In the genomic region with DNA sequence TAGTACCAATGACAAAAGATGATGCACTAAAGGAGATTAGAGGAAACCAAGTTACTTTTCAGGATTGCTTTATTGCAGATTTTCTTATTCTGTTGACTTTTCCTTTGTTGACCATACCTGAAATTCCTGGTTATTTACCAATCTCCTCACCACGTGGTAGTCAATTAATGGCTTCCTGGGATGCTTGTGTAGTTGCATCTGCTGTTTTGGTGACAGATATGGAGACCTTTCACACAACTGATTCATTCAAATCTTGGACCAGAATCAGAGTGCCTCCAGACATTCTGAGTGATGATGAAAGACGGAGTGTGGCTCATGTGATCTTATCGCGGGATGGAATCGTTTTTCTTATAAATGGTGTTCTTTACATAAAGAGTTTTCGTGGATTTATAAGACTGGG, we compare ENCODE assay signal across 28 cellular contexts.
DNase-seq lines count a peak whose midpoint lies in the region; ATAC-seq, FAIRE-seq and TF ChIP-seq lines count a peak whose summit lies in the region.
"Had no signal": no experiment of that assay in that cellular context is flagged by ENCODE, and none has a peak within 500 bp of the region (broad histone marks: within the 10 kb centered on the region; RNA-seq: fewer than 3 reads in every experiment).

No MANE protein-coding gene starts in this region.

- H3K79me2 ChIP-seq in K562 (ENCODE audit: control insufficient read depth, insufficient read depth, low read length) = no peaks in the 10 kb centered on the region

- no peak for TF ChIP-seq POLR2A in K562 (conservative IDR thresholded peaks at IDR 0.05)
- no peak for TF ChIP-seq POLR2A in testis (IDR thresholded peaks at IDR 0.05)

- H3K9me3 ChIP-seq in K562 (replicated peaks; ENCODE audit: control insufficient read depth, insufficient read depth, low read depth, low read length) (no peaks in the 10 kb centered on the region), testis (no peaks in the 10 kb centered on the region), A673 (ENCODE audit: low read depth, low read length, poor library complexity, severe bottlenecking) (peaks cover 11% of the 10 kb centered on the region)
- H3K9me3 ChIP-seq: prostate gland had no signal

- POLR2A ChIA-PET in K562 (lab: Yijun Ruan, JAX) = no interaction called here
- POLR2A ChIA-PET in A673 (lab: Charles Lee; ENCODE audit: low non-redundant PET) = no interaction called here

- BruUV-seq in K562 (replicated peaks; lab: Mats Ljungman, UMichigan) = no TSS peak
- BruUV-seq in A673 (replicated peaks; lab: Mats Ljungman, UMichigan) = no TSS peak

- no peaks in the 10 kb centered on the region for H4K20me1 ChIP-seq in K562 (replicated peaks; ENCODE audit: control insufficient read depth, insufficient read depth, low read length)

- intact Hi-C loops in K562 (cut with micrococcal nuclease) (no loop called here), testis (cut with DNase I; ENCODE audit: low total_unique reads) (no loop called here), A673 (cut with micrococcal nuclease; ENCODE audit: unreplicated experiment) (no loop called here)

- H3K27ac ChIP-seq in K562 (ENCODE audit: extremely low read depth, low read depth, low read length) = no peak overlapping the region
- no peak overlapping the region for H3K27ac ChIP-seq in testis
- no peak overlapping the region for H3K27ac ChIP-seq in A673 (ENCODE audit: low read depth, low read length, poor library complexity, severe bottlenecking)
- H3K27ac ChIP-seq: gastroesophageal sphincter, left ventricle myocardium inferior, neutrophil, prostate gland had no signal

- no peak overlapping the region for H3K9ac ChIP-seq in K562 (ENCODE audit: insufficient read depth in 1 of 2, low read depth in 2 of 2, low read length in 2 of 2)

- TF ChIP-seq EP300 in K562 (IDR thresholded peaks at IDR 0.05; ENCODE audit: low read length) = no peak

- no peak for ATAC-seq in K562
- no peak for ATAC-seq in GM18907 (IDR thresholded peaks at IDR 0.05; ENCODE audit: unreplicated experiment)
- ATAC-seq: gastroesophageal sphincter, T-cell had no signal

- TF ChIP-seq RAD21 in K562 (CRISPR knock-in tag; conservative IDR thresholded peaks at IDR 0.05 in 1 of 2, IDR thresholded peaks at IDR 0.05 in 1 of 2) = no peak

- CTCF ChIA-PET in K562 (lab: Yijun Ruan, JAX; ENCODE audit: low intra/inter-chr PET ratio) (no interaction called here), A673 (lab: Charles Lee) (no interaction called here)

- no peak overlapping the region for H3K4me2 ChIP-seq in K562 (ENCODE audit: insufficient read depth, low read length)

- no peak overlapping the region for H3K4me3 ChIP-seq in K562
- H3K4me3 ChIP-seq in testis = no peak overlapping the region
- no peak overlapping the region for H3K4me3 ChIP-seq in A673 (ENCODE audit: low read depth, low read length, poor library complexity, severe bottlenecking)
- H3K4me3 ChIP-seq: gastroesophageal sphincter, left ventricle myocardium inferior, prostate gland had no signal

- H3K36me3 ChIP-seq in K562 (ENCODE audit: control insufficient read depth, insufficient read depth, low read length) = no peaks in the 10 kb centered on the region
- H3K36me3 ChIP-seq in testis (ENCODE audit: low read depth, missing control alignments) = no peaks in the 10 kb centered on the region
- H3K36me3 ChIP-seq in A673 (ENCODE audit: insufficient read depth, low read length, poor library complexity, severe bottlenecking) = peaks cover 2% of the 10 kb centered on the region
- H3K36me3 ChIP-seq: gastroesophageal sphincter, left ventricle myocardium inferior, neutrophil, prostate gland had no signal

- H2AFZ ChIP-seq in K562 (ENCODE audit: low read depth, low read length) = no peak overlapping the region

- in situ Hi-C loops in K562 (cut with MboI) = no loop called here

- H3K27me3 ChIP-seq in K562 (ENCODE audit: control insufficient read depth in 2 of 2, insufficient read depth in 2 of 2, low read length in 2 of 2) = peaks cover 0 to 2% of the 10 kb centered on the region in 2 experiments; a peak in 1 of 5 replicates
- H3K27me3 ChIP-seq in testis = no peaks in the 10 kb centered on the region
- H3K27me3 ChIP-seq in A673 (replicated peaks; ENCODE audit: insufficient read depth, low read depth, low read length, poor library complexity) = no peaks in the 10 kb centered on the region
- H3K27me3 ChIP-seq: gastroesophageal sphincter, neutrophil had no signal

- no peak for TF ChIP-seq CTCF in K562 (IDR thresholded peaks at IDR 0.05 in 2 of 3, conservative IDR thresholded peaks at IDR 0.05 in 1 of 3; ENCODE audit: insufficient read depth in 2 of 3, low read depth in 1 of 3, low read length in 3 of 3)
- TF ChIP-seq CTCF in testis (IDR thresholded peaks at IDR 0.05) = no peak
- no peak for TF ChIP-seq CTCF in A673 (conservative IDR thresholded peaks at IDR 0.05; ENCODE audit: low read depth, low read length)

- 0% methylated on average over 6 of the region's 6 CpGs for WGBS in K562 (ENCODE audit: insufficient coverage, low coverage, missing lambda C conversion rate)
- 70 to 76% methylated on average over 6 of the region's 6 CpGs for WGBS in testis, 2 donors

- DNase-seq in GM04503 (ENCODE audit: low read depth) = peak; percentile 24
- peak; percentile 67 for DNase-seq in M059J (ENCODE audit: low read depth)
- DNase-seq in K562 (ENCODE audit: extremely low read depth in 1 of 4, low spot score in 3 of 4) = no peak
- DNase-seq in iris pigment epithelial cell (ENCODE audit: low read depth) = peak; percentile 2
- DNase-seq in testis = no peak
- DNase-seq in NCI-H2227 treated with DMSO at 0.1 percent for 48 hours (lab: John Stamatoyannopoulos, UW) = no peak
- no peak for DNase-seq in A673 (ENCODE audit: low spot score)
- DNase-seq: activated CD4-positive, alpha-beta T cell treated with anti-CD3 and anti-CD28 coated beads, Interleukin-2, amount 50 U/mL, for 4 hours; activated naive CD4-positive, alpha-beta T cell treated with anti-CD3 and anti-CD28 coated beads, Interleukin-2, amount 50 U/mL, for 16 hours; amygdala; CD4-positive, alpha-beta memory T cell; effector CD8-positive, alpha-beta T cell; left ventricle myocardium inferior; naive B cell; NCI-H1105; NCI-H2081; NCI-H446; NCI-H82; Right ventricle myocardium superior; T-cell had no signal

- peak; percentile 49 for FAIRE-seq in K562 (lab: Jason Lieb, UNC)
- FAIRE-seq: bronchial epithelial cell, colon, H54, islet of Langerhans had no signal

- H3K4me1 ChIP-seq in K562 (replicated peaks in 1 of 2; ENCODE audit: control insufficient read depth in 2 of 2, insufficient read depth in 2 of 2, low read length in 2 of 2) (no peaks in the 10 kb centered on the region), testis (no peaks in the 10 kb centered on the region), A673 (ENCODE audit: insufficient read depth, low read length, poor library complexity, severe bottlenecking) (no peaks in the 10 kb centered on the region)
- H3K4me1 ChIP-seq: gastroesophageal sphincter, left ventricle myocardium inferior, prostate gland had no signal

- H3K9me1 ChIP-seq in K562 (ENCODE audit: control insufficient read depth, insufficient read depth, low read length) = no peaks in the 10 kb centered on the region

TF ChIP-seq in K562, 482 proteins besides CTCF, POLR2A, EP300 and RAD21:
- no peak for TF ChIP-seq ZNF174 (CRISPR knock-in tag; IDR thresholded peaks at IDR 0.05)
- 0 out of 4 replicates have a peak, but pooled peaks of 1 of the 2 experiments have one; percentile 6 for TF ChIP-seq RCOR1 (IDR thresholded peaks at IDR 0.05; ENCODE audit: borderline replicate concordance in 1 of 2, low read depth in 2 of 2, low read length in 2 of 2)
- TF ChIP-seq, protein P1, sequence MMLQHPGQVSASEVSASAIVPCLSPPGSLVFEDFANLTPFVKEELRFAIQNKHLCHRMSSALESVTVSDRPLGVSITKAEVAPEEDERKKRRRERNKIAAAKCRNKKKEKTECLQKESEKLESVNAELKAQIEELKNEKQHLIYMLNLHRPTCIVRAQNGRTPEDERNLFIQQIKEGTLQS (IDR thresholded peaks at IDR 0.05) = 0 out of 2 replicates have a peak, but pooled peaks have one; percentile 18
- TF ChIP-seq, protein P1 (CRISPR knock-in tag; conservative IDR thresholded peaks at IDR 0.05) = no peak
TF ChIP-seq in K562: peak in this region for 2.

Comparison
In these comparisons a context has a peak if more than half of its experiments do, and no peak if none do; other contexts are left out.
1. DNase-seq: peak in GM04503 (single experiment), M059J (single experiment) and iris pigment epithelial cell (single experiment); none in K562 (0 of 4), testis (single experiment), NCI-H2227 treated with DMSO at 0.1 percent for 48 hours (single experiment) and A673 (single experiment).